ENCODE assay signal across 8 cellular contexts in genomic region chr1:220878223-220879081, GRCh38. TPM values are rescaled to one million over a fixed set of nuclear protein-coding genes. Genes with fewer than 3 reads are reported as not detected.
A peak's percentile ranks its signal among the peaks of the same experiment; 100 is the strongest.
DNase-seq lines count a peak whose midpoint lies in the region; ATAC-seq, FAIRE-seq and TF ChIP-seq lines count a peak whose summit lies in the region.

No MANE protein-coding gene starts in this region.

- CTCF ChIA-PET in H1 (lab: Charles Lee; ENCODE audit: partially characterized antibody), result interaction anchor here (0.6 to 5.7 kb wide), 10 partner anchors 7 to 408 kb away, joined by 3 to 32 read pairs (median 4); no protein-coding TSS in a partner anchor

- no peak overlapping the region for H3K23ac ChIP-seq in H1 (ENCODE audit: insufficient read length)

- H2BK15ac ChIP-seq in H1 (ENCODE audit: low read length), result no peak overlapping the region

- POLR2A ChIA-PET in H1 (lab: Charles Lee; ENCODE audit: partially characterized antibody), result interaction anchor here (0.6 to 2.8 kb wide), 6 partner anchors 8 to 115 kb away, joined by 3 to 12 read pairs (median 4); no protein-coding TSS in a partner anchor

- H2AK5ac ChIP-seq in H1 (ENCODE audit: low read depth, low read length), result no peak overlapping the region

- no peak overlapping the region for H3K4ac ChIP-seq in H1 (replicated peaks; ENCODE audit: insufficient read length, low read depth, low read length)

- no peak for TF ChIP-seq RAD21 in H1 (IDR thresholded peaks at IDR 0.05 in 1 of 2, conservative IDR thresholded peaks at IDR 0.05 in 1 of 2; ENCODE audit: low read depth in 2 of 2, low read length in 2 of 2)

- H3K9me3 ChIP-seq in NT2/D1 (ENCODE audit: insufficient read depth, low read length) (no peaks in the 10 kb centered on the region), H1 (ENCODE audit: insufficient read depth in 2 of 2, low read depth in 1 of 2, low read length in 1 of 2) (no peaks in the 10 kb centered on the region)

- H2BK5ac ChIP-seq in H1 (ENCODE audit: low read depth, low read length), result no peak overlapping the region

- no peaks in the 10 kb centered on the region for H3K4me1 ChIP-seq in NT2/D1 (ENCODE audit: insufficient read depth, insufficient read length)
- peaks cover 8 to 25% (median 15%) of the 10 kb centered on the region in 4 experiments for H3K4me1 ChIP-seq in H1 (replicated peaks in 1 of 4; ENCODE audit: control insufficient read depth in 3 of 4, insufficient read depth in 4 of 4, low read length in 3 of 4)

- TF ChIP-seq CTCF in AG09309 (IDR thresholded peaks at IDR 0.05; ENCODE audit: control insufficient read depth, insufficient read depth, low read depth, low read length, missing control alignments), result no peak
- TF ChIP-seq CTCF in H1 (IDR thresholded peaks at IDR 0.05; ENCODE audit: control extremely low read depth in 1 of 3, insufficient read depth in 1 of 3, low read depth in 1 of 3, low read length in 3 of 3), result no peak
- no peak for TF ChIP-seq CTCF in nephron progenitor cell (IDR thresholded peaks at IDR 0.05)

- DNase-seq in AG09309 (ENCODE audit: low read depth) (no peak), NT2/D1 (ENCODE audit: low read depth, low spot score) (no peak), H1 (ENCODE audit: low read depth in 1 of 2, low spot score in 2 of 2) (peak in 1 of 2 experiments; percentile 52), nephron progenitor cell (peak; percentile 33), amniotic stem cell (lab: John Stamatoyannopoulos, UW) (no peak), DMS 273 treated with DMSO at 0.1 percent for 48 hours (lab: John Stamatoyannopoulos, UW) (no peak)

- peaks cover 9 to 21% of the 10 kb centered on the region in 2 experiments for H4K20me1 ChIP-seq in H1 (replicated peaks in 1 of 2; ENCODE audit: control insufficient read depth in 1 of 2, insufficient read depth in 2 of 2, low read length in 2 of 2)

- H3K4me3 ChIP-seq in AG09309 (ENCODE audit: control insufficient read depth, low read depth, low read length), result peak overlapping the region; percentile 61
- H3K4me3 ChIP-seq in NT2/D1 (ENCODE audit: insufficient read length, low read depth), result peak overlapping the region; percentile 50
- H3K4me3 ChIP-seq in H1 (ENCODE audit: extremely low read depth in 1 of 4, insufficient read depth in 2 of 4, low read depth in 3 of 4, low read length in 4 of 4), result peak overlapping the region; percentile 22 to 65 (median 24); a peak in 5 of 8 replicates

- FAIRE-seq in H1 (lab: Jason Lieb, UNC), result no peak

- no peak overlapping the region for H4K91ac ChIP-seq in H1 (replicated peaks; ENCODE audit: insufficient read length, low read length)

- H3K9ac ChIP-seq in NT2/D1 (ENCODE audit: insufficient read length, low read depth) (peak overlapping the region; percentile 17), H1 (replicated peaks in 1 of 4; ENCODE audit: extremely low read depth in 1 of 4, low read depth in 3 of 4, low read length in 3 of 4) (no peak overlapping the region)

- whole genome bisulfite sequencing in H1 (ENCODE audit: extremely low coverage in 1 of 2, insufficient coverage in 1 of 2, insufficient read length in 1 of 2, insufficient replicate concordance in 2 of 2, low coverage in 1 of 2, low lambda C conversion rate in 2 of 2, missing lambda C conversion rate in 1 of 2), 2 experiments, result 4% methylated on average over 41 of the region's 41 CpGs; no CpG with 5 or more reads in 1 of the 2 experiments

- TF ChIP-seq EP300 in H1 (IDR thresholded peaks at IDR 0.05; ENCODE audit: borderline replicate concordance in 1 of 2, low read depth in 2 of 2, low read length in 2 of 2), result no peak

- peaks cover 63% of the 10 kb centered on the region for H3K4me1 Mint-ChIP-seq in nephron progenitor cell

- H3K56ac ChIP-seq in H1 (replicated peaks; ENCODE audit: insufficient read length, low read depth, low read length), result no peak overlapping the region

- H3K18ac ChIP-seq in H1 (ENCODE audit: extremely low read depth, low read length), result no peak overlapping the region

- no peak overlapping the region for H3K14ac ChIP-seq in H1 (ENCODE audit: insufficient read length)

- no peak for TF ChIP-seq POLR2A in H1 (IDR thresholded peaks at IDR 0.05; ENCODE audit: control extremely low read depth in 1 of 2, low read depth in 2 of 2, low read length in 2 of 2)

- no peak overlapping the region for H3K27ac Mint-ChIP-seq in nephron progenitor cell

- no peak overlapping the region for H3K27ac ChIP-seq in H1 (ENCODE audit: low read depth, low read length)

- H3K27me3 ChIP-seq in NT2/D1 (ENCODE audit: insufficient read depth, insufficient read length), result peaks cover 88% of the 10 kb centered on the region
- H3K27me3 ChIP-seq in H1 (replicated peaks in 1 of 4; ENCODE audit: control insufficient read depth in 3 of 4, extremely low read depth in 1 of 4, insufficient read depth in 3 of 4, low read length in 3 of 4), result peaks cover 74 to 93% (median 86%) of the 10 kb centered on the region in 4 experiments

- H4K8ac ChIP-seq in H1 (ENCODE audit: extremely low read depth, insufficient read depth, low read length), result no peak overlapping the region

- H2AFZ ChIP-seq in H1 (ENCODE audit: low read length), result no peak overlapping the region

- peak; percentile 14 for ATAC-seq in GM21367 (IDR thresholded peaks at IDR 0.05; ENCODE audit: unreplicated experiment)
- ATAC-seq in GM18517 (IDR thresholded peaks at IDR 0.05; ENCODE audit: unreplicated experiment), result no peak

- no peak overlapping the region for H2BK12ac ChIP-seq in H1 (ENCODE audit: low read depth, low read length)

- H3K23me2 ChIP-seq in H1 (ENCODE audit: low read depth, low read length), result peaks cover 9% of the 10 kb centered on the region; the same call in 1 of the 2 replicates

- peaks cover 5% of the 10 kb centered on the region for H3K36me3 Mint-ChIP-seq in nephron progenitor cell (ENCODE audit: low read depth)

- no peaks in the 10 kb centered on the region for H3K9me3 Mint-ChIP-seq in nephron progenitor cell

- H3K4me3 Mint-ChIP-seq in nephron progenitor cell, result peak overlapping the region; percentile 82

- no peak overlapping the region for H2BK20ac ChIP-seq in H1 (ENCODE audit: low read length)

- H3K36me3 ChIP-seq in NT2/D1 (ENCODE audit: insufficient read depth, insufficient read length, low read length) (no peaks in the 10 kb centered on the region), H1 (ENCODE audit: control insufficient read depth in 2 of 4, insufficient read depth in 4 of 4, low read length in 3 of 4) (no peaks in the 10 kb centered on the region; a peak in 1 of 8 replicates)

- H3K4me2 ChIP-seq in H1 (ENCODE audit: insufficient read depth in 1 of 2, low read depth in 2 of 2, low read length in 2 of 2), result peak overlapping the region; percentile 76 to 95

- H3K79me1 ChIP-seq in H1 (ENCODE audit: low read depth, low read length), result no peaks in the 10 kb centered on the region

- H2BK120ac ChIP-seq in H1 (replicated peaks; ENCODE audit: low read depth, low read length), result no peak overlapping the region

- no peak overlapping the region for H4K5ac ChIP-seq in H1 (ENCODE audit: insufficient read length, low read depth, low read length)

- H3K27me3 Mint-ChIP-seq in nephron progenitor cell (ENCODE audit: low read depth, poor library complexity), result peaks cover 89% of the 10 kb centered on the region

- no peaks in the 10 kb centered on the region for H3K79me2 ChIP-seq in H1 (ENCODE audit: control insufficient read depth in 1 of 2, insufficient read depth in 2 of 2, low read length in 2 of 2)

TF ChIP-seq in H1, 55 proteins besides CTCF, POLR2A, EP300 and RAD21:
- TF ChIP-seq NANOG (IDR thresholded peaks at IDR 0.05; ENCODE audit: insufficient read depth, low read depth, low read length, poor library complexity, severe bottlenecking) (no peak), HDAC6 (IDR thresholded peaks at IDR 0.05; ENCODE audit: low read depth, low read length) (no peak), CBX8 (IDR thresholded peaks at IDR 0.05; ENCODE audit: borderline replicate concordance, low read depth, low read length) (0 out of 2 replicates have a peak, but pooled peaks have one; percentile 47), EZH2 (IDR thresholded peaks at IDR 0.05; ENCODE audit: low read depth, low read length, severe bottlenecking) (peak; percentile 86), KDM1A (IDR thresholded peaks at IDR 0.05; ENCODE audit: borderline replicate concordance, low read length) (no peak), NRF1 (IDR thresholded peaks at IDR 0.05; ENCODE audit: low read depth, low read length) (no peak), MAX (IDR thresholded peaks at IDR 0.05) (peak; percentile 35; the same call in 1 of the 2 replicates), SUZ12 (IDR thresholded peaks at IDR 0.05; ENCODE audit: low read length) (peak; percentile 79), CREB1 (IDR thresholded peaks at IDR 0.05) (no peak), GTF2F1 (IDR thresholded peaks at IDR 0.05; ENCODE audit: borderline replicate concordance, low read depth, low read length) (no peak), CHD2 (IDR thresholded peaks at IDR 0.05; ENCODE audit: low read length) (no peak), RNF2 (IDR thresholded peaks at IDR 0.05; ENCODE audit: borderline replicate concordance, low read depth, low read length, missing control alignments, poor library complexity, severe bottlenecking) (peak; percentile 95), CTBP2 (IDR thresholded peaks at IDR 0.05; ENCODE audit: borderline replicate concordance, insufficient read depth, insufficient read length, low read length) (peak; percentile 72)

RNA-seq across cellular contexts. Expression of gene HLX, which starts 0.8 kb away (rescaled TPM):
- total RNA-seq in H1 (2021; fragmentation: NEBNext Ultra II Directional; extraction: Animal tissue kit (Norgen Biotek cat#: 25700)), result 0.30 and 0.50 TPM in 2 replicates
- polyA plus RNA-seq in H1 (2011; rRNA removed), result 0.11 and 0.17 TPM in 2 replicates
- polyA plus RNA-seq in H1 (2011; cell fraction: cytosol; rRNA removed), result 0.47 TPM
- 0.56 TPM for polyA plus RNA-seq in H1 (2011; cell fraction: nucleus; rRNA removed)
- polyA plus RNA-seq in H1 (2012, experiment 1 of 2), result 0.27 to 0.69 TPM (median 0.42 TPM) in 3 of 4 replicates, not detected in the other
- polyA plus RNA-seq in H1 (2012, experiment 2 of 2), result 0.67 TPM
- polyA plus RNA-seq in H1 (2013, experiment 1 of 2), result 0.16 TPM
- 0.15 TPM for polyA plus RNA-seq in H1 (2013, experiment 2 of 2)
- polyA minus RNA-seq in H1 (2011; rRNA and poly(A)+ RNA removed), result 0.07 TPM in 1 of 2 replicates, not detected in the other
- polyA minus RNA-seq in H1 (2011; cell fraction: cytosol; rRNA and poly(A)+ RNA removed), result not detected
- 0.30 TPM for polyA minus RNA-seq in H1 (2011; cell fraction: nucleus; rRNA and poly(A)+ RNA removed)
